In the genomic region with DNA sequence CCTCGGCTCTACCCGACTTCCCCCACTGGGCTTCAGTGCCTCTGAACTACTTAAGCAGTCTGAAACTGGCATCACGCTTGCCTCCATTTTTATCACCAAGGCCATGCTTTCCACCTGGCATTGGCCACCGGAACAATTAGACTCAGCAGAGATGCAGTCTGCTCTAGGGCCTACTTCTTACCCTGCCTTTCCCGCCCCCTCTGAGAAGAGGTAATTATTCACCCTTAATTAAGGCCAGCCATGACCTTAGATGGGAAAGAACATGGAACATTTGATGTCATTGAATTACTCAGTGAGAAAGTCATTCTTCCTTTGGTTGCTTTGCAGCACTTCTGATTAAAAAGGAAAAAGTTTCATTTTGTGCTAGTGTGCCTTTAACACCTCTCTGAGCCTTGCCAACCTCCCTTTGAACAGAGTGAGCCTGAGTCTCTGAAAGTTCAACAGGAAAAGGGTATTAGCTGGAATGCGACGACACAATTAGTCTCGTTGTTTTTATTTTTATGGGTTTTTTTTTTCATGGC, we compare ENCODE assay signal across 9 cellular contexts.
DNase-seq lines count a peak whose midpoint lies in the region; ATAC-seq lines count a peak whose summit lies in the region.
"Had no signal": no experiment of that assay in that cellular context is flagged by ENCODE, and none has a peak within 500 bp of the region (broad histone marks: within the 10 kb centered on the region; RNA-seq: fewer than 3 reads in every experiment).

No MANE protein-coding gene starts in this region.

- no peaks in the 10 kb centered on the region for H3K9me3 Mint-ChIP-seq in activated naive CD8-positive, alpha-beta T cell (ENCODE audit: low read depth)
- no peaks in the 10 kb centered on the region for H3K9me3 Mint-ChIP-seq in effector memory CD8-positive, alpha-beta T cell

- no peak for ATAC-seq in left colon
- ATAC-seq in effector memory CD8-positive, alpha-beta T cell (replicated peaks), result no peak

- peaks cover 18% of the 10 kb centered on the region for H3K4me1 Mint-ChIP-seq in activated naive CD8-positive, alpha-beta T cell (ENCODE audit: low read depth)
- H3K4me1 Mint-ChIP-seq in effector memory CD8-positive, alpha-beta T cell (ENCODE audit: low read depth in 2 of 2), result peaks cover 0 to 5% of the 10 kb centered on the region in 2 donors

- peak overlapping the region; percentile 65 for H3K4me3 Mint-ChIP-seq in activated naive CD8-positive, alpha-beta T cell
- H3K4me3 Mint-ChIP-seq in effector memory CD8-positive, alpha-beta T cell, result no peak overlapping the region

- peak overlapping the region; percentile 95 for H3K27ac Mint-ChIP-seq in activated naive CD8-positive, alpha-beta T cell
- peak overlapping the region in 1 of 2 donors; percentile 17 for H3K27ac Mint-ChIP-seq in effector memory CD8-positive, alpha-beta T cell

- DNase-seq in NCI-H69 (lab: John Stamatoyannopoulos, UW) (peak; percentile 11), Ammon's horn (ENCODE audit: low spot score) (no peak), left colon (no peak)
- peak; percentile 69 for DNase-seq in stimulated activated CD8-positive, alpha-beta memory T cell treated with anti-CD3 and anti-CD28 coated beads, Interleukin-4, amount 100 ng/mL, for 48 hours
- no peak for DNase-seq in effector memory CD8-positive, alpha-beta T cell
- DNase-seq: MM.1S had no signal

- H3K36me3 Mint-ChIP-seq in activated naive CD8-positive, alpha-beta T cell, result peaks cover 2% of the 10 kb centered on the region
- no peaks in the 10 kb centered on the region for H3K36me3 Mint-ChIP-seq in effector memory CD8-positive, alpha-beta T cell (ENCODE audit: insufficient read depth)

- peak overlapping the region; percentile 13 for H3K27ac ChIP-seq in layer of hippocampus (ENCODE audit: low read depth, low read length)
- H3K27ac ChIP-seq: neutrophil had no signal

- no peaks in the 10 kb centered on the region for H3K27me3 ChIP-seq in layer of hippocampus (ENCODE audit: control insufficient read depth, insufficient read depth, low read length)

- intact Hi-C loops in left colon (cut with DNase I, micrococcal nuclease), result no loop called here

- H3K27me3 Mint-ChIP-seq in activated naive CD8-positive, alpha-beta T cell, result peaks cover 13% of the 10 kb centered on the region
- peaks cover 14 to 30% of the 10 kb centered on the region in 2 donors for H3K27me3 Mint-ChIP-seq in effector memory CD8-positive, alpha-beta T cell

Comparison
In these comparisons a context has a peak if more than half of its experiments do, and no peak if none do; other contexts are left out.
1. DNase-seq: peak in NCI-H69 (single experiment) and stimulated activated CD8-positive, alpha-beta memory T cell treated with anti-CD3 and anti-CD28 coated beads, Interleukin-4, amount 100 ng/mL, for 48 hours (single experiment); none in Ammon's horn (single experiment), left colon (0 of 2) and effector memory CD8-positive, alpha-beta T cell (0 of 3).